Comparison of ENCODE assay signal across 15 cellular contexts in the genomic region with DNA sequence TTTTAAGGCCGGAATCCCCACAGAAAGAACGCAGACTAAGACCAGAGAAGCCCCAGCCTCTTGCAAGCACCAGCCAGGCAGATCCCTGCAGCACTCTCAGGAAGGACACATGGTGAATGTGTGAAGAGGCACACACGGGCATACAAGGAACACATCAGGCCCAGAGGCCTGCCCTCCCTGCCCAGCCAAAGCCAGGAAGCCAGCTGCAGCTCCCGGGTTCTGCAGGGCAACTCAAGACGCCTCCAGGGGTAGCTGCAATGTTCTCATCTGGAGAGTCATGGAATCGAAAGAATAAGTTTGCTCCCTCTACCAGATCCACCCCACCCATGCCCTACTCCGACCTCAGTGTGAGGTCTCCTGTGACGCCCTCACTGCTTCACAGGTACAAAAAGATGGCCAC. TPM values are rescaled to one million over a fixed set of nuclear protein-coding genes. Genes with fewer than 3 reads are reported as not detected.
DNase-seq lines count a peak whose midpoint lies in the region; ATAC-seq and TF ChIP-seq lines count a peak whose summit lies in the region.
"Had no signal": no experiment of that assay in that cellular context is flagged by ENCODE, and none has a peak within 500 bp of the region (broad histone marks: within the 10 kb centered on the region; RNA-seq: fewer than 3 reads in every experiment).

No MANE protein-coding gene starts in this region.

- no peaks in the 10 kb centered on the region for H3K27me3 Mint-ChIP-seq in activated naive CD4-positive, alpha-beta T cell treated with anti-CD3 and anti-CD28 coated beads, Interleukin-2, amount 50 U/mL, for 24 hours
- H3K27me3 Mint-ChIP-seq in activated T-helper 2 cell treated with anti-CD3 and anti-CD28 coated beads, Interferon-gamma antibody, Interleukin-2, Interleukin-4, amounts not matched to agents 10 μg/mL and 5 μg/mL and 100 μg/mL, durations not matched to agents 14 hours and 24 hours and 36 hours (ENCODE audit: low read depth): peaks cover 2% of the 10 kb centered on the region
- no peaks in the 10 kb centered on the region for H3K27me3 Mint-ChIP-seq in mesothelial cell of epicardium (ENCODE audit: low read depth)

- no peak overlapping the region for H2BK120ac ChIP-seq in mesenchymal stem cell (ENCODE audit: low read depth, low read length)

- no peak overlapping the region for H2BK5ac ChIP-seq in mesenchymal stem cell (ENCODE audit: low read depth, low read length, poor library complexity, severe bottlenecking)

- no peak for DNase-seq in activated naive CD4-positive, alpha-beta T cell treated with anti-CD3 and anti-CD28 coated beads, Interleukin-2, amount 50 U/mL, for 72 hours (ENCODE audit: low spot score in 2 of 2)
- DNase-seq in activated T-helper 2 cell treated with anti-CD3 and anti-CD28 coated beads, Interferon-gamma antibody, Interleukin-2, Interleukin-4, amounts not matched to agents 10 μg/mL and 5 μg/mL and 100 μg/mL, durations not matched to agents 14 hours and 24 hours and 36 hours (ENCODE audit: low spot score): no peak
- DNase-seq in mesothelial cell of epicardium (ENCODE audit: low spot score in 2 of 2, unreplicated experiment in 2 of 2) (no peak), upper lobe of right lung (no peak), mesenchymal stem cell (no peak), testis (no peak)
- DNase-seq: activated CD4-positive, alpha-beta T cell treated with anti-CD3 and anti-CD28 coated beads for 1 hour; anterior cingulate cortex; GDM1; KBM-7; NCI-H2171 had no signal

- 95% methylated on average over 8 of the region's 8 CpGs for WGBS in mesenchymal stem cell
- WGBS in testis, 2 donors: 86 to 87% methylated on average over 8 of the region's 8 CpGs

- no peak overlapping the region for H3K18ac ChIP-seq in mesenchymal stem cell (ENCODE audit: low read depth in 1 of 2, low read length in 2 of 2)

- no peaks in the 10 kb centered on the region for H3K36me3 Mint-ChIP-seq in activated naive CD4-positive, alpha-beta T cell treated with anti-CD3 and anti-CD28 coated beads, Interleukin-2, amount 50 U/mL, for 24 hours
- H3K36me3 Mint-ChIP-seq in activated naive CD4-positive, alpha-beta T cell treated with anti-CD3 and anti-CD28 coated beads, Interleukin-2, amount 50 U/mL, for 72 hours: no peaks in the 10 kb centered on the region
- H3K36me3 Mint-ChIP-seq in activated T-helper 2 cell treated with anti-CD3 and anti-CD28 coated beads, Interferon-gamma antibody, Interleukin-2, Interleukin-4, amounts not matched to agents 10 μg/mL and 5 μg/mL and 100 μg/mL, durations not matched to agents 14 hours and 24 hours and 36 hours (ENCODE audit: low read depth): peaks cover 4% of the 10 kb centered on the region
- peaks cover 3% of the 10 kb centered on the region for H3K36me3 Mint-ChIP-seq in mesothelial cell of epicardium

- H3K14ac ChIP-seq in mesenchymal stem cell (ENCODE audit: low read length in 2 of 2): no peak overlapping the region

- H2AFZ ChIP-seq in mesenchymal stem cell (ENCODE audit: low read depth, low read length): no peak overlapping the region
- H2AFZ ChIP-seq: neural progenitor cell had no signal

- H3K27me3 ChIP-seq in upper lobe of right lung: no peaks in the 10 kb centered on the region
- no peaks in the 10 kb centered on the region for H3K27me3 ChIP-seq in mesenchymal stem cell (ENCODE audit: control insufficient read depth in 1 of 2, insufficient read depth in 1 of 2, low read length in 2 of 2)
- H3K27me3 ChIP-seq in testis: no peaks in the 10 kb centered on the region
- H3K27me3 ChIP-seq: neural progenitor cell had no signal

- H3K4me3 ChIP-seq in upper lobe of right lung (no peak overlapping the region), mesenchymal stem cell (ENCODE audit: insufficient read depth in 1 of 2, low read depth in 1 of 2, low read length in 2 of 2) (no peak overlapping the region), testis (no peak overlapping the region)

- ATAC-seq in activated naive CD4-positive, alpha-beta T cell treated with anti-CD3 and anti-CD28 coated beads, Interleukin-2, amount 50 U/mL, for 72 hours: no peak
- ATAC-seq in upper lobe of right lung: no peak
- ATAC-seq in HG02852 (IDR thresholded peaks at IDR 0.05; ENCODE audit: unreplicated experiment): no peak

- no peak overlapping the region for H2AK5ac ChIP-seq in mesenchymal stem cell (ENCODE audit: low read length, severe bottlenecking)

- no peaks in the 10 kb centered on the region for H3K36me3 ChIP-seq in upper lobe of right lung
- H3K36me3 ChIP-seq in mesenchymal stem cell (ENCODE audit: control insufficient read depth in 1 of 2, insufficient read depth in 2 of 2, low read depth in 1 of 2, low read length in 2 of 2): peaks cover 3 to 23% of the 10 kb centered on the region in 2 experiments
- H3K36me3 ChIP-seq in testis (ENCODE audit: low read depth, missing control alignments): no peaks in the 10 kb centered on the region
- H3K36me3 ChIP-seq: neural progenitor cell had no signal

- H3K4ac ChIP-seq in mesenchymal stem cell (ENCODE audit: low read depth in 1 of 2, low read length in 2 of 2): no peak overlapping the region

- peak overlapping the region in 1 of 2 experiments; percentile 46 for H3K23ac ChIP-seq in mesenchymal stem cell (ENCODE audit: low read length in 2 of 2)

- H3K9me3 Mint-ChIP-seq in activated naive CD4-positive, alpha-beta T cell treated with anti-CD3 and anti-CD28 coated beads, Interleukin-2, amount 50 U/mL, for 24 hours: no peaks in the 10 kb centered on the region
- H3K9me3 Mint-ChIP-seq in activated naive CD4-positive, alpha-beta T cell treated with anti-CD3 and anti-CD28 coated beads, Interleukin-2, amount 50 U/mL, for 72 hours: no peaks in the 10 kb centered on the region
- no peaks in the 10 kb centered on the region for H3K9me3 Mint-ChIP-seq in activated T-helper 2 cell treated with anti-CD3 and anti-CD28 coated beads, Interferon-gamma antibody, Interleukin-2, Interleukin-4, amounts not matched to agents 10 μg/mL and 5 μg/mL and 100 μg/mL, durations not matched to agents 14 hours and 24 hours and 36 hours
- H3K9me3 Mint-ChIP-seq in mesothelial cell of epicardium: no peaks in the 10 kb centered on the region
- H3K9me3 Mint-ChIP-seq: neural progenitor cell had no signal

- H3K4me1 ChIP-seq in upper lobe of right lung: peaks cover 54% of the 10 kb centered on the region
- peaks cover 30% of the 10 kb centered on the region for H3K4me1 ChIP-seq in mesenchymal stem cell (ENCODE audit: control insufficient read depth, insufficient read depth, low read depth, low read length)
- H3K4me1 ChIP-seq in testis: peaks cover 27% of the 10 kb centered on the region

- TF ChIP-seq CTCF in mesothelial cell of epicardium (IDR thresholded peaks at IDR 0.05; ENCODE audit: unreplicated experiment) (no peak), upper lobe of right lung (IDR thresholded peaks at IDR 0.05) (no peak), testis (IDR thresholded peaks at IDR 0.05) (no peak)

- peak overlapping the region; percentile 70 for H3K27ac Mint-ChIP-seq in activated naive CD4-positive, alpha-beta T cell treated with anti-CD3 and anti-CD28 coated beads, Interleukin-2, amount 50 U/mL, for 24 hours
- peak overlapping the region in 1 of 2 donors; percentile 70 for H3K27ac Mint-ChIP-seq in activated naive CD4-positive, alpha-beta T cell treated with anti-CD3 and anti-CD28 coated beads, Interleukin-2, amount 50 U/mL, for 72 hours
- no peak overlapping the region for H3K27ac Mint-ChIP-seq in activated T-helper 2 cell treated with anti-CD3 and anti-CD28 coated beads, Interferon-gamma antibody, Interleukin-2, Interleukin-4, amounts not matched to agents 10 μg/mL and 5 μg/mL and 100 μg/mL, durations not matched to agents 14 hours and 24 hours and 36 hours
- H3K27ac Mint-ChIP-seq in mesothelial cell of epicardium: peak overlapping the region; percentile 59
- H3K27ac Mint-ChIP-seq: neural progenitor cell had no signal

- H3K4me3 Mint-ChIP-seq in activated naive CD4-positive, alpha-beta T cell treated with anti-CD3 and anti-CD28 coated beads, Interleukin-2, amount 50 U/mL, for 24 hours: peak overlapping the region; percentile 93
- H3K4me3 Mint-ChIP-seq in activated T-helper 2 cell treated with anti-CD3 and anti-CD28 coated beads, Interferon-gamma antibody, Interleukin-2, Interleukin-4, amounts not matched to agents 10 μg/mL and 5 μg/mL and 100 μg/mL, durations not matched to agents 14 hours and 24 hours and 36 hours (ENCODE audit: low read depth): peak overlapping the region; percentile 83
- peak overlapping the region; percentile 85 for H3K4me3 Mint-ChIP-seq in mesothelial cell of epicardium

- H3K4me1 Mint-ChIP-seq in activated naive CD4-positive, alpha-beta T cell treated with anti-CD3 and anti-CD28 coated beads, Interleukin-2, amount 50 U/mL, for 24 hours: peaks cover 74% of the 10 kb centered on the region
- H3K4me1 Mint-ChIP-seq in activated T-helper 2 cell treated with anti-CD3 and anti-CD28 coated beads, Interferon-gamma antibody, Interleukin-2, Interleukin-4, amounts not matched to agents 10 μg/mL and 5 μg/mL and 100 μg/mL, durations not matched to agents 14 hours and 24 hours and 36 hours (ENCODE audit: low read depth): peaks cover 32% of the 10 kb centered on the region
- peaks cover 24% of the 10 kb centered on the region for H3K4me1 Mint-ChIP-seq in mesothelial cell of epicardium

- H3K9me3 ChIP-seq in upper lobe of right lung: no peaks in the 10 kb centered on the region
- no peaks in the 10 kb centered on the region for H3K9me3 ChIP-seq in mesenchymal stem cell (ENCODE audit: control insufficient read depth, low read length)
- no peaks in the 10 kb centered on the region for H3K9me3 ChIP-seq in testis

- peaks cover 25% of the 10 kb centered on the region for H3K79me1 ChIP-seq in mesenchymal stem cell (replicated peaks; ENCODE audit: low read length, poor library complexity, severe bottlenecking)

- no peak for TF ChIP-seq POLR2A in testis (IDR thresholded peaks at IDR 0.05)

- intact Hi-C loops in activated T-helper 2 cell treated with anti-CD3 and anti-CD28 coated beads, Interferon-gamma antibody, Interleukin-2, Interleukin-4, amounts not matched to agents 10 μg/mL and 5 μg/mL and 100 μg/mL, durations not matched to agents 14 hours and 24 hours and 36 hours (cut with micrococcal nuclease): loop anchor here (5.0 kb wide), 1 partner anchor 172 kb away; the partner anchor contains the start of gene CLTCL1
- intact Hi-C loops in upper lobe of right lung (cut with DNase I) (no loop called here), testis (cut with DNase I; ENCODE audit: low total_unique reads) (no loop called here)

- no peak overlapping the region for H3K4me2 ChIP-seq in mesenchymal stem cell (ENCODE audit: low read length, poor library complexity, severe bottlenecking)

- H4K8ac ChIP-seq in mesenchymal stem cell (ENCODE audit: low read length): no peak overlapping the region

- H3K27ac ChIP-seq in upper lobe of right lung: peak overlapping the region; percentile 24
- no peak overlapping the region for H3K27ac ChIP-seq in mesenchymal stem cell (ENCODE audit: low read length, poor library complexity, severe bottlenecking)
- H3K27ac ChIP-seq in testis: no peak overlapping the region
- H3K27ac ChIP-seq: neural progenitor cell had no signal

- no peak overlapping the region for H2BK12ac ChIP-seq in mesenchymal stem cell (ENCODE audit: low read length in 2 of 2)

- no peak overlapping the region for H2BK15ac ChIP-seq in mesenchymal stem cell (ENCODE audit: low read depth, poor library complexity, severe bottlenecking)

- no peak overlapping the region for H4K91ac ChIP-seq in mesenchymal stem cell (ENCODE audit: low read length)

- H3K9ac ChIP-seq in mesenchymal stem cell (ENCODE audit: low read length): no peak overlapping the region
- H3K9ac ChIP-seq: neural progenitor cell had no signal

RNA-seq across cellular contexts. Expression of gene DGCR2, which starts 2.3 kb away (rescaled TPM):
- total RNA-seq in activated naive CD4-positive, alpha-beta T cell treated with anti-CD3 and anti-CD28 coated beads, Interleukin-2, amount 50 U/mL, for 72 hours: 10 to 100 TPM in 1 of 2 donors, 1 to 10 TPM in 1; 9.5 to 23.6 TPM
- 20.8 and 22.5 TPM in 2 replicates for total RNA-seq in activated T-helper 2 cell treated with anti-CD3 and anti-CD28 coated beads, Interferon-gamma antibody, Interleukin-2, Interleukin-4, amounts not matched to agents 10 μg/mL and 5 μg/mL and 100 μg/mL, durations not matched to agents 14 hours and 24 hours and 36 hours
- 77.3 to 78.9 TPM (median 78.3 TPM) in 3 replicates for total RNA-seq in mesothelial cell of epicardium
- total RNA-seq in upper lobe of right lung: 70.6 TPM
- polyA plus RNA-seq in mesenchymal stem cell (2013, experiment 1 of 2): 30.8 TPM
- 29.3 TPM for polyA plus RNA-seq in mesenchymal stem cell (2013, experiment 2 of 2)
- 100 to 1,000 TPM in 1 of 2 donors, 10 to 100 TPM in 1; 89.5 to 106 TPM for total RNA-seq in testis
- 64.6 TPM for polyA plus RNA-seq in testis (ENCODE audit: insufficient read depth, low read depth, low replicate concordance)

RNA-seq across cellular contexts. Expression of gene TSSK2, which starts 11.2 kb away (rescaled TPM):
- not detected for total RNA-seq in activated naive CD4-positive, alpha-beta T cell treated with anti-CD3 and anti-CD28 coated beads, Interleukin-2, amount 50 U/mL, for 72 hours
- not detected in 2 replicates for total RNA-seq in activated T-helper 2 cell treated with anti-CD3 and anti-CD28 coated beads, Interferon-gamma antibody, Interleukin-2, Interleukin-4, amounts not matched to agents 10 μg/mL and 5 μg/mL and 100 μg/mL, durations not matched to agents 14 hours and 24 hours and 36 hours
- not detected in 3 replicates for total RNA-seq in mesothelial cell of epicardium
- total RNA-seq in upper lobe of right lung: not detected
- polyA plus RNA-seq in mesenchymal stem cell (2013, experiment 1 of 2): not detected
- polyA plus RNA-seq in mesenchymal stem cell (2013, experiment 2 of 2): not detected
- 100 to 1,000 TPM in 1 of 2 donors, 10 to 100 TPM in 1; 66.0 to 188 TPM for total RNA-seq in testis
- 205 TPM for polyA plus RNA-seq in testis (ENCODE audit: insufficient read depth, low read depth, low replicate concordance)
- total RNA-seq: RPMI7951 had no signal

RNA-seq across cellular contexts. Expression of gene ESS2, which starts 24.5 kb away (rescaled TPM):
- total RNA-seq in activated naive CD4-positive, alpha-beta T cell treated with anti-CD3 and anti-CD28 coated beads, Interleukin-2, amount 50 U/mL, for 72 hours: 10 to 100 TPM; 16.5 to 21.5 TPM
- 19.4 and 20.3 TPM in 2 replicates for total RNA-seq in activated T-helper 2 cell treated with anti-CD3 and anti-CD28 coated beads, Interferon-gamma antibody, Interleukin-2, Interleukin-4, amounts not matched to agents 10 μg/mL and 5 μg/mL and 100 μg/mL, durations not matched to agents 14 hours and 24 hours and 36 hours
- total RNA-seq in mesothelial cell of epicardium: 17.3 to 18.5 TPM (median 18.1 TPM) in 3 replicates
- 14.0 TPM for total RNA-seq in upper lobe of right lung
- 11.9 TPM for polyA plus RNA-seq in mesenchymal stem cell (2013, experiment 1 of 2)
- polyA plus RNA-seq in mesenchymal stem cell (2013, experiment 2 of 2): 11.8 TPM
- 10 to 100 TPM; 27.4 to 38.0 TPM for total RNA-seq in testis
- 42.9 TPM for polyA plus RNA-seq in testis (ENCODE audit: insufficient read depth, low read depth, low replicate concordance)

RNA-seq across cellular contexts. Expression of gene GSC2, which starts 30.1 kb away (rescaled TPM):
- not detected for total RNA-seq in activated naive CD4-positive, alpha-beta T cell treated with anti-CD3 and anti-CD28 coated beads, Interleukin-2, amount 50 U/mL, for 72 hours
- not detected in 2 replicates for total RNA-seq in activated T-helper 2 cell treated with anti-CD3 and anti-CD28 coated beads, Interferon-gamma antibody, Interleukin-2, Interleukin-4, amounts not matched to agents 10 μg/mL and 5 μg/mL and 100 μg/mL, durations not matched to agents 14 hours and 24 hours and 36 hours
- total RNA-seq in mesothelial cell of epicardium (not detected in 3 replicates), upper lobe of right lung (not detected), testis (10 to 100 TPM; 15.3 to 16.0 TPM)
- polyA plus RNA-seq in mesenchymal stem cell (2013, experiment 1 of 2): not detected
- not detected for polyA plus RNA-seq in mesenchymal stem cell (2013, experiment 2 of 2)
- 2.3 TPM for polyA plus RNA-seq in testis (ENCODE audit: insufficient read depth, low read depth, low replicate concordance)
- total RNA-seq: RPMI7951 had no signal

RNA-seq across cellular contexts. Expression of gene SLC25A1, which starts 58.6 kb away (rescaled TPM):
- 10 to 100 TPM; 59.1 to 61.3 TPM for total RNA-seq in activated naive CD4-positive, alpha-beta T cell treated with anti-CD3 and anti-CD28 coated beads, Interleukin-2, amount 50 U/mL, for 72 hours
- 52.0 and 53.1 TPM in 2 replicates for total RNA-seq in activated T-helper 2 cell treated with anti-CD3 and anti-CD28 coated beads, Interferon-gamma antibody, Interleukin-2, Interleukin-4, amounts not matched to agents 10 μg/mL and 5 μg/mL and 100 μg/mL, durations not matched to agents 14 hours and 24 hours and 36 hours
- total RNA-seq in mesothelial cell of epicardium: 73.6 to 76.3 TPM (median 74.0 TPM) in 3 replicates
- total RNA-seq in upper lobe of right lung: 63.0 TPM
- 119 TPM for polyA plus RNA-seq in mesenchymal stem cell (2013, experiment 1 of 2)
- polyA plus RNA-seq in mesenchymal stem cell (2013, experiment 2 of 2): 117 TPM
- 10 to 100 TPM; 61.7 to 64.9 TPM for total RNA-seq in testis
- 56.0 TPM for polyA plus RNA-seq in testis (ENCODE audit: insufficient read depth, low read depth, low replicate concordance)

Comparison
In these comparisons a context has a peak if more than half of its experiments do, and no peak if none do; other contexts are left out.
1. RNA of gene TSSK2, which starts 11.2 kb away (total RNA-seq): 66.0 to 188 TPM in testis; not detected in activated naive CD4-positive, alpha-beta T cell treated with anti-CD3 and anti-CD28 coated beads, Interleukin-2, amount 50 U/mL, for 72 hours, not detected in activated T-helper 2 cell treated with anti-CD3 and anti-CD28 coated beads, Interferon-gamma antibody, Interleukin-2, Interleukin-4, amounts not matched to agents 10 μg/mL and 5 μg/mL and 100 μg/mL, durations not matched to agents 14 hours and 24 hours and 36 hours, not detected in mesothelial cell of epicardium and not detected in upper lobe of right lung (single experiment); every median in the first group is over 10 times any median in the second.
2. Peak in every context shown above with its lines, with median percentiles within 50 percentile points of each other: H3K4me3 Mint-ChIP-seq.